Comparison of ENCODE assay signal across 7 cellular contexts in the genomic region with DNA sequence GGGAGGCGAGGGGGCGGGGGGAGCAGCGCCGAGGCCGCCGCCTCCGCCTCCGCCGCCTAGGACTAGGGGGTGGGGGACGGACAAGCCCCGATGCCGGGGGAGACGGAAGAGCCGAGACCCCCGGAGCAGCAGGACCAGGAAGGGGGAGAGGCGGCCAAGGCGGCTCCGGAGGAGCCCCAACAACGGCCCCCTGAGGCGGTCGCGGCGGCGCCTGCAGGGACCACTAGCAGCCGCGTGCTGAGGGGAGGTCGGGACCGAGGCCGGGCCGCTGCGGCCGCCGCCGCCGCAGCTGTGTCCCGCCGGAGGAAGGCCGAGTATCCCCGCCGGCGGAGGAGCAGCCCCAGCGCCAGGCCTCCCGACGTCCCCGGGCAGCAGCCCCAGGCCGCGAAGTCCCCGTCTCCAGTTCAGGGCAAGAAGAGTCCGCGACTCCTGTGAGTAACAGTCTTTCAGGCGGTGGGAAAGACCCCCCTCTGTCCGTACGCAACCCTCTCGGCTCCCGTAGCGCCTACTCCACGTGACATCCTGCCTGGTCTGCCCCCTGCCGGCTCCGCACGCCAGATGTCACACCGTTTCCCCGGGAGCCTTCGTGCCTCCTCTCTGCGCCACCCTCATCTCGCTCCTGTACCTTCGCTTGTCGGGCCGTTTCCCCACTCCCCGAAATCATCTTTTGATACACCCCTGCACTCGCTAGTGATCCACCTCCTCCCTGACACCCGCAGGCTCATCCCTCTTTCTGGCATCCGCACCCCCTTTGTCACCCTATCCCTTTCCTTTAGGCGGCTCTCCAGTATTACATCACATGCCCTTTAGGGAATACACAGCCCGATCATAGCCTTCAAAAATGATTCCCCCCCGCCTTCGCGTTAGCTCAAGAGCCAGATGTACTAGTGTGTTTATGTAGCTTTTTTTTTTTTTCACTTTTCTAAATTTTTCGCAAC.
A peak's percentile ranks its signal among the peaks of the same experiment; 100 is the strongest.
DNase-seq lines count a peak whose midpoint lies in the region; ATAC-seq and TF ChIP-seq lines count a peak whose summit lies in the region.

No MANE protein-coding gene starts in this region.

- peak; percentile 80 for TF ChIP-seq CTCF in retinal pigment epithelial cell (conservative IDR thresholded peaks at IDR 0.05; ENCODE audit: low read depth, low read length)

- peak; percentile 86 for TF ChIP-seq POLR2A in GM18505 (IDR thresholded peaks at IDR 0.05; ENCODE audit: borderline replicate concordance, extremely low read depth, insufficient read depth, insufficient read length)

- ATAC-seq in GM18505 (IDR thresholded peaks at IDR 0.05; ENCODE audit: unreplicated experiment), result peak; percentile 41
- peak; percentile 39 for ATAC-seq in HG02981 (IDR thresholded peaks at IDR 0.05; ENCODE audit: unreplicated experiment)

- DNase-seq in NCI-H2029 (lab: John Stamatoyannopoulos, UW), result peak; percentile 88
- peak; percentile 93 for DNase-seq in T-helper 9 cell
- peak; percentile 96 for DNase-seq in astrocyte of the hippocampus (ENCODE audit: low read depth, low spot score)
- peak; percentile 44 to 95 (median 85) for DNase-seq in hypothalamus (lab: John Stamatoyannopoulos, UW)
- DNase-seq in retinal pigment epithelial cell (ENCODE audit: low read depth), result peak; percentile 58

- H3K4me3 ChIP-seq in retinal pigment epithelial cell (ENCODE audit: low read length), result peak overlapping the region; percentile 88

Comparison
In these comparisons a context has a peak if more than half of its experiments do, and no peak if none do; other contexts are left out.
1. Peak in every context shown above with its lines: DNase-seq, ATAC-seq and H3K4me3 ChIP-seq.